Comparison of ENCODE assay signal across 19 cellular contexts in the genomic region with DNA sequence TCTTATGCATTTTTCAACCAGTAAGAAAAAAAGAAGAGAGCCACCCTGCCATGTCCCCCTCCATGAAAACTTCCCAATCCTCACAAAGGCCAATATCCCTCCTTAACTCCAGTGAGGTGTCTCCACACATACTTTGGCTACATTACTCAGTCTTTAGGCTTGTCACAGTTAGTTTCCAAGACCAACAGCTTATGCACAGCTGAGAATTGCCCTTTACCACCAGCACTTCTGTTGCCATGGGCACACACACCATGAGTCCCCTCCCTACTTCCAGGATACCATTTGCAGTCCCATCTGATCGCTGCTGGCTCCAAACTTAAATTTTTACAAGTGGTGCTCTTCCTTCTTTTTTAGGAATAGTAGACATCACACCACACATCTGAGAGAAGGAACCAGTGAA.
"Had no signal": no experiment of that assay in that cellular context is flagged by ENCODE, and none has a peak within 500 bp of the region (broad histone marks: within the 10 kb centered on the region; RNA-seq: fewer than 3 reads in every experiment).

No MANE protein-coding gene starts in this region.

- H3K4me3 ChIP-seq: coronary artery, dorsolateral prefrontal cortex, esophagus squamous epithelium, gastrocnemius medialis, heart right ventricle, left lung, lower lobe of right lung, mucosa of descending colon had no signal

- H3K27ac ChIP-seq: coronary artery, dorsolateral prefrontal cortex, esophagus squamous epithelium, gastrocnemius medialis, heart right ventricle, left lung, lower lobe of right lung had no signal

- ATAC-seq: gastrocnemius medialis, heart right ventricle, left cardiac atrium, left lung, left ventricle myocardium superior, lower lobe of right lung, mucosa of descending colon had no signal

- H3K27me3 ChIP-seq: dorsolateral prefrontal cortex, esophagus squamous epithelium, gastrocnemius medialis, heart right ventricle, left lung had no signal

- H3K9me3 ChIP-seq: esophagus squamous epithelium, gastrocnemius medialis, heart right ventricle, left lung, lower lobe of right lung, mucosa of descending colon had no signal

- H3K4me1 ChIP-seq: esophagus squamous epithelium, gastrocnemius medialis, left lung, lower lobe of right lung had no signal

- DNase-seq: dermis blood vessel endothelial cell; dorsolateral prefrontal cortex; effector CD4-positive, alpha-beta T cell; effector memory CD4-positive, alpha-beta T cell; esophagus squamous epithelium; foreskin melanocyte; gastrocnemius medialis; glutamatergic neuron; head of caudate nucleus; heart right ventricle; hippocampal formation; left cardiac atrium; left lung; left ventricle myocardium superior; lower lobe of right lung; mesenchymal stem cell; mucosa of descending colon; naive B cell had no signal

- H3K36me3 ChIP-seq: esophagus squamous epithelium, gastrocnemius medialis, heart right ventricle, left lung, lower lobe of right lung had no signal
